28 cellular contexts compared by ENCODE assay signal in the genomic region with DNA sequence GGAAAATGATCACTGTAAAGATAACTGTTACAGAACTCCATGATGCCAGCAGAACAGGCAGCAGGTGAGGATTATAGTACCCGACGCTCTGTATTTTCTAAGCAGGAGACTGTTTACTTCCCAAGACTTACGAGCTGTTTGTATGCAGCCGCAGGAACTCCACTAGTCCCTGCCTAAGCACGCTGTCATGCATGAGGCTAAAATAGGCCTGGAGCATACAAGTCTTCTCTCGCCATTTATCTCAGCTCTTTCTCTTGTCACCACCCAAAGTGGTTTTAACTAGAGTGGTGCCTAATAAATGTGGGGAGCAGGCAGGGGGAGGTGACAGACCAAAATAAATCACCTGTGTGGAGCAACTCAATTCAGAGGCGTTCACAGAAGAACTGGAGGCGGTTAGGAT.
DNase-seq lines count a peak whose midpoint lies in the region; ATAC-seq, FAIRE-seq and TF ChIP-seq lines count a peak whose summit lies in the region.
"Had no signal": no experiment of that assay in that cellular context is flagged by ENCODE, and none has a peak within 500 bp of the region (broad histone marks: within the 10 kb centered on the region; RNA-seq: fewer than 3 reads in every experiment).

No MANE protein-coding gene starts in this region.

- H3K9ac ChIP-seq in HepG2 (ENCODE audit: insufficient read depth, low read depth, low read length), result no peak overlapping the region
- H3K9ac ChIP-seq in keratinocyte (ENCODE audit: control insufficient read depth, extremely low read depth, insufficient read depth, low read length), result no peak overlapping the region
- H3K9ac ChIP-seq: BLaER1 had no signal

- H3K4me2 ChIP-seq in HepG2 (ENCODE audit: low read depth, low read length) (no peak overlapping the region), keratinocyte (ENCODE audit: control insufficient read depth, extremely low read depth, insufficient read depth, low read depth, low read length) (no peak overlapping the region)
- H3K4me2 ChIP-seq: BLaER1 had no signal

- CTCF ChIA-PET in HepG2 (lab: Yijun Ruan, JAX; ENCODE audit: low intra/inter-chr PET ratio, low total read pairs), result no interaction called here

- H3K27me3 ChIP-seq in HepG2 (ENCODE audit: control insufficient read depth in 1 of 2, insufficient read depth in 2 of 2, low read length in 2 of 2) (no peaks in the 10 kb centered on the region), right lobe of liver (no peaks in the 10 kb centered on the region), keratinocyte (ENCODE audit: control insufficient read depth, extremely low read depth, insufficient read depth, low read length) (no peaks in the 10 kb centered on the region)
- H3K27me3 ChIP-seq: BLaER1, breast epithelium, gastroesophageal sphincter had no signal

- dilution Hi-C loops in keratinocyte (cut with MboI; ENCODE audit: extremely low pct_ligation_motif_present, low sequenced_read_pairs), result no loop called here

- H4K20me1 ChIP-seq in HepG2 (ENCODE audit: insufficient read depth, low read length), result no peaks in the 10 kb centered on the region
- H4K20me1 ChIP-seq in keratinocyte (ENCODE audit: control insufficient read depth, extremely low read depth, insufficient read depth, low read length), result no peaks in the 10 kb centered on the region
- H4K20me1 ChIP-seq: BLaER1 had no signal

- WGBS in HepG2 (ENCODE audit: low lambda C conversion rate), result 95% methylated on average over 8 of the region's 8 CpGs
- 93% methylated on average over 7 of the region's 8 CpGs for WGBS in right lobe of liver (ENCODE audit: insufficient coverage, low coverage, low lambda C conversion rate, missing lambda C conversion rate)

- POLR2A ChIA-PET in HepG2 (lab: Yijun Ruan, JAX), result interaction anchor here (1.1 kb wide), 1 partner anchor 8 kb away, joined by 3 read pairs; no protein-coding TSS in a partner anchor

- TF ChIP-seq CTCF in HepG2 (CRISPR knock-in tag; IDR thresholded peaks at IDR 0.05) (no peak), right lobe of liver (IDR thresholded peaks at IDR 0.05) (no peak), VCaP (conservative IDR thresholded peaks at IDR 0.05) (no peak), keratinocyte (optimal IDR thresholded peaks at IDR 0.05 in 1 of 3, IDR thresholded peaks at IDR 0.05 in 1 of 3, conservative IDR thresholded peaks at IDR 0.05 in 1 of 3; ENCODE audit: extremely low read depth in 1 of 3, insufficient read depth in 2 of 3, low read length in 3 of 3) (no peak), D721Med (IDR thresholded peaks at IDR 0.05; ENCODE audit: insufficient read depth, missing control alignments) (no peak)

- no peak for TF ChIP-seq EP300 in HepG2 (IDR thresholded peaks at IDR 0.05; ENCODE audit: low read depth in 2 of 2, low read length in 2 of 2)
- no peak for TF ChIP-seq EP300 in HepG2 (CRISPR knock-in tag; IDR thresholded peaks at IDR 0.05; ENCODE audit: borderline replicate concordance)

- H3K36me3 ChIP-seq in HepG2 (replicated peaks in 1 of 2; ENCODE audit: control insufficient read depth in 1 of 2, insufficient read depth in 2 of 2, low read length in 2 of 2) (no peaks in the 10 kb centered on the region), right lobe of liver (peaks cover 0 to 4% (median under 1%) of the 10 kb centered on the region in 4 donors), keratinocyte (ENCODE audit: control insufficient read depth in 2 of 2, extremely low read depth in 1 of 2, insufficient read depth in 2 of 2, low read length in 2 of 2) (no peaks in the 10 kb centered on the region)
- H3K36me3 ChIP-seq: breast epithelium had no signal

- TF ChIP-seq POLR2A in HepG2 (IDR thresholded peaks at IDR 0.05; ENCODE audit: insufficient read depth in 1 of 2, low read depth in 2 of 2, low read length in 2 of 2) (no peak), right lobe of liver (IDR thresholded peaks at IDR 0.05) (no peak)

- no peaks in the 10 kb centered on the region for H3K79me2 ChIP-seq in HepG2 (ENCODE audit: insufficient read depth, low read length)
- H3K79me2 ChIP-seq in keratinocyte (ENCODE audit: control insufficient read depth, insufficient read depth, low read length), result no peaks in the 10 kb centered on the region

- H2AFZ ChIP-seq in HepG2 (ENCODE audit: low read length) (no peak overlapping the region), keratinocyte (ENCODE audit: control insufficient read depth, low read length) (no peak overlapping the region)

- peaks cover 17% of the 10 kb centered on the region for H3K4me1 ChIP-seq in HepG2 (ENCODE audit: insufficient read depth, low read length)
- H3K4me1 ChIP-seq in right lobe of liver, result no peaks in the 10 kb centered on the region
- no peaks in the 10 kb centered on the region for H3K4me1 ChIP-seq in keratinocyte (ENCODE audit: control insufficient read depth, extremely low read depth, insufficient read depth, low read length)
- H3K4me1 ChIP-seq: BLaER1, breast epithelium, gastroesophageal sphincter had no signal

- in situ Hi-C loops in HepG2 (cut with HindIII; ENCODE audit: extremely low pct_ligation_motif_present, low pct_unique_long_range_greater_than_20kb), result no loop called here

- peak; percentile 25; the same call in 2 of the 3 replicates for ATAC-seq in HepG2
- no peak for ATAC-seq in right lobe of liver
- ATAC-seq in GM19467 (IDR thresholded peaks at IDR 0.05; ENCODE audit: unreplicated experiment), result no peak
- ATAC-seq: gastroesophageal sphincter, SK-N-SH treated with all-trans-retinoic acid at 6 μM for 48 hours had no signal

- H3K4me3 ChIP-seq in HepG2 (replicated peaks in 1 of 3; ENCODE audit: insufficient read depth in 1 of 3, low read depth in 2 of 3, low read length in 3 of 3), result no peak overlapping the region
- H3K4me3 ChIP-seq in right lobe of liver, result no peak overlapping the region
- no peak overlapping the region for H3K4me3 ChIP-seq in keratinocyte (ENCODE audit: control insufficient read depth in 2 of 3, extremely low read depth in 1 of 3, insufficient read depth in 2 of 3, low read depth in 1 of 3, low read length in 3 of 3)
- H3K4me3 ChIP-seq: BLaER1, breast epithelium, gastroesophageal sphincter, lung had no signal

- H3K9me1 ChIP-seq in keratinocyte (ENCODE audit: control insufficient read depth, extremely low read depth, insufficient read depth, low read length), result no peaks in the 10 kb centered on the region

- no TSS peak for BruUV-seq in HepG2 (replicated peaks; lab: Mats Ljungman, UMichigan)

- intact Hi-C loops in HepG2 (cut with micrococcal nuclease; ENCODE audit: unreplicated experiment) (no loop called here), right lobe of liver (cut with DNase I) (no loop called here)

- FAIRE-seq in HepG2 (lab: Jason Lieb, UNC) (no peak), keratinocyte (lab: Jason Lieb, UNC) (no peak), D721Med (lab: Jason Lieb, UNC) (no peak)
- FAIRE-seq: colon, GM12891, urothelium cell line had no signal

- H3K27ac ChIP-seq in HepG2 (ENCODE audit: extremely low read length, insufficient read depth, low read length), result peak overlapping the region; percentile 25
- H3K27ac ChIP-seq in right lobe of liver, result no peak overlapping the region
- H3K27ac ChIP-seq in VCaP, result peak overlapping the region; percentile 54
- peak overlapping the region; percentile 25 for H3K27ac ChIP-seq in keratinocyte (ENCODE audit: control insufficient read depth, insufficient read depth, low read length)
- H3K27ac ChIP-seq: BLaER1, breast epithelium, gastroesophageal sphincter had no signal

- no peak for TF ChIP-seq RAD21 in HepG2 (CRISPR knock-in tag; IDR thresholded peaks at IDR 0.05)

- H3K9me3 ChIP-seq in HepG2 (ENCODE audit: low read length), result no peaks in the 10 kb centered on the region
- no peaks in the 10 kb centered on the region for H3K9me3 ChIP-seq in right lobe of liver
- no peaks in the 10 kb centered on the region for H3K9me3 ChIP-seq in keratinocyte (ENCODE audit: control insufficient read depth, low read depth, low read length)
- H3K9me3 ChIP-seq: BLaER1, breast epithelium, gastroesophageal sphincter had no signal

- no peak for DNase-seq in HepG2 (ENCODE audit: low spot score)
- DNase-seq in right lobe of liver, result no peak
- no peak for DNase-seq in keratinocyte (ENCODE audit: low read depth, low spot score)
- no peak for DNase-seq in NCI-H774 (lab: John Stamatoyannopoulos, UW)
- DNase-seq in D721Med (ENCODE audit: insufficient read length, low spot score), result no peak
- DNase-seq in NCI-H345 (lab: John Stamatoyannopoulos, UW), result no peak
- DNase-seq: activated CD4-positive, alpha-beta T cell treated with anti-CD3 and anti-CD28 coated beads, Interleukin-2, amount 10 ng/mL, durations not matched to agents 7 days and 5 days; activated naive CD4-positive, alpha-beta T cell; activated T-cell treated with anti-CD3 and anti-CD28 coated beads, Interleukin-2, amount 50 U/mL, for 48 hours; effector memory CD4-positive, alpha-beta T cell; hypothalamus; MM.1S; NCI-H1417 treated with DMSO at 0.1 percent for 48 hours; NCI-H526 treated with DMSO at 0.1 percent for 48 hours; RPMI8226; stimulated activated CD4-positive, alpha-beta T cell treated with anti-CD3 and anti-CD28 coated beads, Interleukin-4, amount 100 ng/mL, for 4 hours; stimulated activated naive CD4-positive, alpha-beta T cell; T-helper 2 cell had no signal

TF ChIP-seq in HepG2, 621 proteins besides CTCF, POLR2A, EP300 and RAD21:
- TF ChIP-seq EED (CRISPR knock-in tag; IDR thresholded peaks at IDR 0.05) (no peak), ZNF572 (CRISPR knock-in tag; IDR thresholded peaks at IDR 0.05) (no peak), ZNF331 (CRISPR knock-in tag; IDR thresholded peaks at IDR 0.05) (no peak), CENPT (CRISPR knock-in tag; IDR thresholded peaks at IDR 0.05; ENCODE audit: low read depth) (no peak), KDM6A (CRISPR knock-in tag; IDR thresholded peaks at IDR 0.05; ENCODE audit: low read depth) (no peak)
TF ChIP-seq in HepG2: peak in this region for 0.

Comparison
In these comparisons a context has a peak if more than half of its experiments do, and no peak if none do; other contexts are left out.
1. H3K27ac ChIP-seq: peak in HepG2 (single experiment), VCaP (single experiment) and keratinocyte (single experiment); none in right lobe of liver (0 of 3).